In the genomic region with DNA sequence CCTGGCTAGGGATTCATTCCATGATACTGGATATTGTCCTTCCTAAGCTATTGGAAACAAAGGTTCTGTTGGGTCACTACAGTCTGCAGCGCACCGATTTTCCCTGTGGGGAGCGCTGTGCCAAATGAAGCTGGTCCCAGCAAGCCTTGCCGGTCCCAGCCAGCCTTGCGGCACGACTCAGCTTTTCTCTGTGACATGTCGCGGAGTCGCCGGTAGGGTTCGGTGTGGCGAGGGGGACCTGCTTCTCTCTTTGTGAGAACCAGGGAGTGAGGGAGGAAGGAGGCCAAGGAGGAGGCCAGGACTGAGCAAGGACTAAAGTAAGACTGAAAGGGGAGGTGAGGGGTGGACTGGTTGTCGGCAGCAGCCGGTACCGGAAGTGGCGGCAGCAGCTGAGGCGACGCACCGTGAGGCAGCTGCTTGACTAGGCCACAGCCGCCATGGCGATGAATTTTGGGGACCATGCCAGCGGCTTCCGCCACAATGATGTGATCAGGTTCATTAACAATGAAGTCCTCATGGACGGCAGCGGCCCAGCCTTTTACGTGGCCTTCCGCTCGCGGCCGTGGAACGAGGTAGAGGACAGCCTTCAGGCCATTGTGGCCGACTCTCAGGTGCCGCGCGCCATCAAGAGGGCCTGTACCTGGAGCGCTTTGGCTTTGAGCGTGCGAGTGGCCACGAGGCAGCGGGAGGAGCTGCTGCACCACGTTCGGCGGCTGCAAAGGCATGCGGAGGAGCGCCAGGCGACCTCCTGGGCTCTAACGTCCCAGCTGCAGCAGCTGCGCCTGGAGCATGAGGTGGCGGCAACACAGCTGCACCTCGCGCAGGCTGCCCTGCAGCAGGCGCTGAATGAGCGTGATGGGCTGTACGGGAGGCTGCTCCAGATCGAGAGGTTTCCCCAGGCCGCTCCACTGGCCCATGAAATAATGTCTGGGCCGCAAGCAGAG, we compare ENCODE assay signal across 18 cellular contexts. TPM values are rescaled to one million over a fixed set of nuclear protein-coding genes. Genes with fewer than 3 reads are reported as not detected.
DNase-seq lines count a peak whose midpoint lies in the region; ATAC-seq, FAIRE-seq and TF ChIP-seq lines count a peak whose summit lies in the region.
"Had no signal": no experiment of that assay in that cellular context is flagged by ENCODE, and none has a peak within 500 bp of the region (broad histone marks: within the 10 kb centered on the region; RNA-seq: fewer than 3 reads in every experiment).

A gene (plus strand): TSS at position 180 of the 944 bp plus-strand sequence. CDS start 258 bp downstream, at position 438.

- POLR2A ChIA-PET in K562 (lab: Yijun Ruan, JAX): interaction anchor here (0.6 kb wide), 1 partner anchor 15 kb away, joined by 3 read pairs; no protein-coding TSS in a partner anchor

- H3K27ac Mint-ChIP-seq in nephron progenitor cell: peak within 1 kb of the TSS; percentile 51

- TF ChIP-seq POLR2A in K562 (conservative IDR thresholded peaks at IDR 0.05): no peak

- no peak for TF ChIP-seq CTCF in K562 (IDR thresholded peaks at IDR 0.05 in 2 of 3, conservative IDR thresholded peaks at IDR 0.05 in 1 of 3; ENCODE audit: insufficient read depth in 2 of 3, low read depth in 1 of 3, low read length in 3 of 3)
- no peak for TF ChIP-seq CTCF in nephron progenitor cell (IDR thresholded peaks at IDR 0.05)

- H3K4me1 ChIP-seq in K562 (replicated peaks in 1 of 2; ENCODE audit: control insufficient read depth in 2 of 2, insufficient read depth in 2 of 2, low read length in 2 of 2) (no peaks in the 10 kb centered on the region; a peak in 1 of 5 replicates), GM23248 (ENCODE audit: insufficient read depth) (no peaks in the 10 kb centered on the region), Karpas-422 (ENCODE audit: low read length) (peaks cover 25% of the 10 kb centered on the region)
- H3K4me1 ChIP-seq: BLaER1 treated with 17β-estradiol and CSF1 and Interleukin-3, amounts not matched to agents 10 nM and 100 nM had no signal

- DNase-seq in activated gamma-delta T cell (lab: John Stamatoyannopoulos, UW) (peak; percentile 13), activated gamma-delta T cell treated with Interleukin-2 at 50 U/mL for 16 hours (no peak), K562 (ENCODE audit: extremely low read depth in 1 of 4, low spot score in 3 of 4) (no peak), nephron progenitor cell (no peak), GM23248 (no peak), HT-29 (ENCODE audit: low spot score) (no peak), Karpas-422 (no peak)
- DNase-seq: CD4-positive, CD25-positive, alpha-beta regulatory T cell; DMS53; GOT3; KBM-7 had no signal

- no peaks in the 10 kb centered on the region for H3K27me3 ChIP-seq in K562 (ENCODE audit: control insufficient read depth in 2 of 2, insufficient read depth in 2 of 2, low read length in 2 of 2)
- H3K27me3 ChIP-seq in GM23248 (replicated peaks; ENCODE audit: insufficient read depth): no peaks in the 10 kb centered on the region
- H3K27me3 ChIP-seq in Karpas-422 (ENCODE audit: low read length): no peaks in the 10 kb centered on the region

- H3K9me2 ChIP-seq in GM23248 (ENCODE audit: insufficient read depth) (no peaks in the 10 kb centered on the region), Karpas-422 (replicated peaks; ENCODE audit: insufficient read depth, low read length) (no peaks in the 10 kb centered on the region)

- WGBS in K562 (ENCODE audit: insufficient coverage, low coverage, missing lambda C conversion rate): 93% methylated on average over 24 of the region's 57 CpGs
- 86 to 93% methylated on average over 16 to 37 of the region's 57 CpGs for WGBS in GM23248 (ENCODE audit: low coverage in 1 of 2, low lambda C conversion rate in 2 of 2, missing lambda C conversion rate in 2 of 2), 2 experiments

- BruUV-seq in K562 (replicated peaks; lab: Mats Ljungman, UMichigan): no TSS peak

- H3K79me2 ChIP-seq in K562 (ENCODE audit: control insufficient read depth, insufficient read depth, low read length): no peaks in the 10 kb centered on the region
- H3K79me2 ChIP-seq in GM23248 (ENCODE audit: insufficient read depth): no peaks in the 10 kb centered on the region
- no peaks in the 10 kb centered on the region for H3K79me2 ChIP-seq in Karpas-422 (ENCODE audit: low read length)

- no peak within 1 kb of the TSS for H3K4me3 ChIP-seq in K562
- no peak within 1 kb of the TSS for H3K4me3 ChIP-seq in GM23248
- no peak within 1 kb of the TSS for H3K4me3 ChIP-seq in Karpas-422 (ENCODE audit: low read length)
- H3K4me3 ChIP-seq: BLaER1 treated with 17β-estradiol and CSF1 and Interleukin-3, amounts not matched to agents 10 nM and 100 nM; GM12878 had no signal

- intact Hi-C loops in K562 (cut with micrococcal nuclease): no loop called here

- no peak for TF ChIP-seq EP300 in K562 (IDR thresholded peaks at IDR 0.05; ENCODE audit: low read length)

- H3K4me2 ChIP-seq in K562 (ENCODE audit: insufficient read depth, low read length): no peak within 1 kb of the TSS
- no peak within 1 kb of the TSS for H3K4me2 ChIP-seq in GM23248 (ENCODE audit: unreplicated experiment)
- no peak within 1 kb of the TSS for H3K4me2 ChIP-seq in Karpas-422 (ENCODE audit: low read depth, low read length, poor library complexity, severe bottlenecking)
- H3K4me2 ChIP-seq: BLaER1 treated with 17β-estradiol and CSF1 and Interleukin-3, amounts not matched to agents 10 nM and 100 nM had no signal

- FAIRE-seq in K562 (lab: Jason Lieb, UNC): no peak
- FAIRE-seq: GM12878, GM18507 had no signal

- CTCF ChIA-PET in K562 (lab: Yijun Ruan, JAX; ENCODE audit: low intra/inter-chr PET ratio): no interaction called here

- no peaks in the 10 kb centered on the region for H3K27me3 Mint-ChIP-seq in nephron progenitor cell (ENCODE audit: low read depth, poor library complexity)
- H3K27me3 Mint-ChIP-seq: CD4-positive, CD25-positive, alpha-beta regulatory T cell had no signal

- H4K20me1 ChIP-seq in K562 (replicated peaks; ENCODE audit: control insufficient read depth, insufficient read depth, low read length) (no peaks in the 10 kb centered on the region), GM23248 (ENCODE audit: insufficient read depth) (no peaks in the 10 kb centered on the region), Karpas-422 (ENCODE audit: insufficient read depth, low read depth, low read length) (no peaks in the 10 kb centered on the region)

- no peak within 1 kb of the TSS for H3K4me3 Mint-ChIP-seq in nephron progenitor cell
- H3K4me3 Mint-ChIP-seq: CD4-positive, CD25-positive, alpha-beta regulatory T cell had no signal

- no peak for ATAC-seq in K562
- ATAC-seq: GM12878, HCT116 had no signal

- no peaks in the 10 kb centered on the region for H3K36me3 Mint-ChIP-seq in nephron progenitor cell (ENCODE audit: low read depth)
- H3K36me3 Mint-ChIP-seq: CD4-positive, CD25-positive, alpha-beta regulatory T cell had no signal

- in situ Hi-C loops in K562 (cut with MboI): no loop called here
- in situ Hi-C loops in GM23248 (cut with MboI): no loop called here

- H3K9me3 Mint-ChIP-seq in nephron progenitor cell: no peaks in the 10 kb centered on the region
- H3K9me3 Mint-ChIP-seq: CD4-positive, CD25-positive, alpha-beta regulatory T cell had no signal

- no peaks in the 10 kb centered on the region for H3K9me1 ChIP-seq in K562 (ENCODE audit: control insufficient read depth, insufficient read depth, low read length)

- H3K4me1 Mint-ChIP-seq in nephron progenitor cell: no peaks in the 10 kb centered on the region

- no peaks in the 10 kb centered on the region for H3K36me3 ChIP-seq in K562 (ENCODE audit: control insufficient read depth, insufficient read depth, low read length)
- no peaks in the 10 kb centered on the region for H3K36me3 ChIP-seq in GM23248 (ENCODE audit: low read depth)
- H3K36me3 ChIP-seq in Karpas-422 (ENCODE audit: insufficient read depth, low read length): no peaks in the 10 kb centered on the region
- H3K36me3 ChIP-seq: BLaER1 treated with 17β-estradiol and CSF1 and Interleukin-3, amounts not matched to agents 10 nM and 100 nM had no signal

- no peaks in the 10 kb centered on the region for H3F3A ChIP-seq in GM23248 (ENCODE audit: insufficient read depth)

- H3K9ac ChIP-seq in K562 (ENCODE audit: insufficient read depth in 1 of 2, low read depth in 2 of 2, low read length in 2 of 2) (no peak within 1 kb of the TSS), GM23248 (no peak within 1 kb of the TSS), Karpas-422 (ENCODE audit: low read length) (no peak within 1 kb of the TSS)
- H3K9ac ChIP-seq: BLaER1 treated with 17β-estradiol and CSF1 and Interleukin-3, amounts not matched to agents 10 nM and 100 nM had no signal

- H2AFZ ChIP-seq in K562 (ENCODE audit: low read depth, low read length) (no peak within 1 kb of the TSS; the same call in 1 of the 2 replicates), GM23248 (no peak within 1 kb of the TSS), Karpas-422 (ENCODE audit: low read length) (no peak within 1 kb of the TSS)

- H3K9me3 ChIP-seq in K562 (replicated peaks; ENCODE audit: control insufficient read depth, insufficient read depth, low read depth, low read length) (no peaks in the 10 kb centered on the region), GM23248 (ENCODE audit: low read depth) (no peaks in the 10 kb centered on the region), Karpas-422 (ENCODE audit: low read length) (no peaks in the 10 kb centered on the region)

- TF ChIP-seq RAD21 in K562 (CRISPR knock-in tag; conservative IDR thresholded peaks at IDR 0.05 in 1 of 2, IDR thresholded peaks at IDR 0.05 in 1 of 2): no peak

- no peak within 1 kb of the TSS for H3K27ac ChIP-seq in K562 (ENCODE audit: extremely low read depth, low read depth, low read length)
- H3K27ac ChIP-seq in GM23248: no peak within 1 kb of the TSS
- H3K27ac ChIP-seq in Karpas-422 (ENCODE audit: low read length): no peak within 1 kb of the TSS
- H3K27ac ChIP-seq: 22Rv1; BLaER1 treated with 17β-estradiol and CSF1 and Interleukin-3, amounts not matched to agents 10 nM and 100 nM; HL-60 had no signal

RNA-seq across cellular contexts. Expression of the gene that starts here (rescaled TPM):
- not detected in 2 replicates for total RNA-seq in K562 (2011; cell fraction: chromatin; rRNA removed; ENCODE audit: low replicate concordance)
- total RNA-seq in K562 (2011; cell fraction: nucleolus; rRNA removed): not detected in 2 replicates
- not detected in 2 replicates for total RNA-seq in K562 (2011; cell fraction: nucleoplasm; rRNA removed)
- total RNA-seq in K562 (2014; rRNA removed): not detected in 2 replicates
- total RNA-seq in K562 (2014; rRNA removed; fragmentation: Illumina TruSeq; extraction: Trizol): not detected in 2 replicates
- total RNA-seq in K562 (2015; rRNA removed; fragmentation: Illumina TruSeq; extraction: Trizol): not detected in 2 replicates
- not detected in 2 replicates for total RNA-seq in K562 (2021)
- polyA plus RNA-seq in K562 (2011; rRNA removed): not detected in 2 replicates
- polyA plus RNA-seq in K562 (2011; cell fraction: cytosol; rRNA removed): not detected in 2 replicates
- not detected in 2 replicates for polyA plus RNA-seq in K562 (2011; cell fraction: nucleus; rRNA removed)
- polyA plus RNA-seq in K562 (2012): not detected in 2 replicates
- polyA plus RNA-seq in K562 (2014; fragmentation: Illumina TruSeq; extraction: Trizol): not detected in 2 replicates
- polyA plus RNA-seq in K562 (2014; fragmentation: Nextera tagmentation; extraction: Ambion mirVana): under 1 TPM in 1 of 2 experiments, not detected in 1; 0.06 TPM
- not detected in 2 replicates for polyA plus RNA-seq in K562 (2014; rRNA removed)
- polyA minus RNA-seq in K562 (2011; rRNA and poly(A)+ RNA removed): not detected in 2 replicates
- polyA minus RNA-seq in K562 (2011; cell fraction: cytosol; rRNA and poly(A)+ RNA removed): not detected in 2 replicates
- not detected in 2 replicates for polyA minus RNA-seq in K562 (2011; cell fraction: nucleus; rRNA and poly(A)+ RNA removed)
- total RNA-seq in GM23248 (2014; rRNA removed; shearing (Covaris generic)): not detected in 2 replicates
- 0.11 TPM in 1 of 2 replicates, not detected in the other for polyA plus RNA-seq in GM23248 (2016; fragmentation: Nextera tagmentation; extraction: Ambion mirVana)
- not detected in 2 replicates for total RNA-seq in HT-29 (2014; rRNA removed; shearing (Covaris generic))
- 0.82 and 2.0 TPM in 2 replicates for total RNA-seq in Karpas-422 (2014; rRNA removed; shearing (Covaris generic); ENCODE audit: low replicate concordance)
- total RNA-seq: CD4-positive, CD25-positive, alpha-beta regulatory T cell; Daoy had no signal
- polyA plus RNA-seq: CD4-positive, CD25-positive, alpha-beta regulatory T cell had no signal
